Comparison of ENCODE assay signal across 9 cellular contexts in genomic region chr1:54714881-54715492, GRCh38. TPM values are rescaled to one million over a fixed set of nuclear protein-coding genes. Genes with fewer than 3 reads are reported as not detected.
DNase-seq lines count a peak whose midpoint lies in the region; ATAC-seq, FAIRE-seq and TF ChIP-seq lines count a peak whose summit lies in the region.
"Had no signal": no experiment of that assay in that cellular context is flagged by ENCODE, and none has a peak within 500 bp of the region (broad histone marks: within the 10 kb centered on the region; RNA-seq: fewer than 3 reads in every experiment).

No MANE protein-coding gene starts in this region.

- TF ChIP-seq EP300 in sigmoid colon (IDR thresholded peaks at IDR 0.05): no peak

- H3K4me1 Mint-ChIP-seq in WTC11: peaks cover 14% of the 10 kb centered on the region

- peaks cover 0 to 28% (median 24%) of the 10 kb centered on the region in 9 donors for H3K36me3 ChIP-seq in heart left ventricle
- peaks cover 0 to 26% (median 0%) of the 10 kb centered on the region in 4 donors for H3K36me3 ChIP-seq in sigmoid colon

- peaks cover 16% of the 10 kb centered on the region for H3K36me3 Mint-ChIP-seq in WTC11

- 84 to 93% (median 87%) methylated on average over 7 of the region's 7 CpGs for WGBS in heart left ventricle, 4 donors
- 94 to 97% methylated on average over 7 of the region's 7 CpGs for WGBS in sigmoid colon, 2 donors

- intact Hi-C loops in heart left ventricle (cut with DNase I) (loop anchor here in 3 of 10 donors (2.0 to 5.0 kb wide), 2 partner anchors 47 to 50 kb away; partner anchors contain the start of gene PARS2 (in 3 of the 3)), sigmoid colon (cut with DNase I) (loop anchor here (5.0 to 10.0 kb wide), 4 partner anchors 47 to 220 kb away; partner anchors contain the start of genes ACOT11, PARS2 and TTC22)

- CTCF ChIA-PET in WTC11 (lab: Charles Lee): interaction anchor here (1.1 to 2.7 kb wide), 2 partner anchors 77 to 86 kb away, joined by 8 to 10 read pairs; partner anchors contain the start of gene TTC22

- no peak for TF ChIP-seq CTCF in WTC11 (IDR thresholded peaks at IDR 0.05)
- no peak for TF ChIP-seq CTCF in heart left ventricle (IDR thresholded peaks at IDR 0.05)
- TF ChIP-seq CTCF in sigmoid colon (IDR thresholded peaks at IDR 0.05): no peak

- H3K9me3 ChIP-seq in heart left ventricle (no peaks in the 10 kb centered on the region), sigmoid colon (no peaks in the 10 kb centered on the region)

- H3K27ac ChIP-seq in heart left ventricle (peak overlapping the region in 10 of 12 donors; percentile 38 to 82 (median 74)), sigmoid colon (peak overlapping the region; percentile 75 to 86 (median 80))

- H3K4me3 ChIP-seq in GM08714 (ENCODE audit: low read length): peak overlapping the region; percentile 12; the same call in 1 of the 2 replicates
- H3K4me3 ChIP-seq in heart left ventricle: peak overlapping the region; percentile 49 to 94 (median 86)
- peak overlapping the region; percentile 73 to 84 (median 77) for H3K4me3 ChIP-seq in sigmoid colon

- DNase-seq in WTC11 (ENCODE audit: low spot score) (no peak), heart left ventricle (no peak), sigmoid colon (no peak), frontal cortex (ENCODE audit: low spot score in 2 of 2) (no peak), COR-L47 (lab: John Stamatoyannopoulos, UW) (no peak), activated gamma-delta T cell treated with Interleukin-2 at 50 U/mL for 16 hours (no peak), H4 (ENCODE audit: low spot score) (no peak)

- peak; percentile 5 for ATAC-seq in WTC11
- ATAC-seq in heart left ventricle: peak in 3 of 4 donors; percentile 3 to 20 (median 11)

- H3K4me3 Mint-ChIP-seq in WTC11: peak overlapping the region; percentile 92

- H3K27me3 ChIP-seq in heart left ventricle (no peaks in the 10 kb centered on the region), sigmoid colon (no peaks in the 10 kb centered on the region)

- H3K27me3 Mint-ChIP-seq in WTC11 (ENCODE audit: low read depth): peaks cover 22% of the 10 kb centered on the region

- POLR2A ChIA-PET in WTC11 (lab: Charles Lee): no interaction called here

- TF ChIP-seq POLR2A in heart left ventricle (IDR thresholded peaks at IDR 0.05) (no peak), sigmoid colon (IDR thresholded peaks at IDR 0.05) (no peak)

- H3K27ac Mint-ChIP-seq in WTC11: 0 out of 2 replicates have a peak overlapping the region, but pooled peaks have one; percentile 62

- H3K4me1 ChIP-seq in heart left ventricle: peaks cover 0 to 23% (median 12%) of the 10 kb centered on the region in 12 donors
- peaks cover 0 to 18% (median 15%) of the 10 kb centered on the region in 4 donors for H3K4me1 ChIP-seq in sigmoid colon

- FAIRE-seq in frontal cortex (lab: Jason Lieb, UNC): no peak
- FAIRE-seq: endometrium had no signal

- no peaks in the 10 kb centered on the region for H3K9me3 Mint-ChIP-seq in WTC11

TF ChIP-seq in WTC11, 78 proteins besides CTCF, POLR2A, EP300 and RAD21 (continues in another document):
- TF ChIP-seq SMAD4 (CRISPR knock-in tag; IDR thresholded peaks at IDR 0.05) (no peak), PRDM15 (CRISPR knock-in tag; IDR thresholded peaks at IDR 0.05) (no peak), ZNF416 (CRISPR knock-in tag; IDR thresholded peaks at IDR 0.05) (no peak), USF1 (CRISPR knock-in tag; IDR thresholded peaks at IDR 0.05) (no peak), ZNF396 (CRISPR knock-in tag; IDR thresholded peaks at IDR 0.05; ENCODE audit: borderline replicate concordance) (no peak), SMAD3 (CRISPR knock-in tag; IDR thresholded peaks at IDR 0.05; ENCODE audit: borderline replicate concordance) (no peak), ZNF512 (CRISPR knock-in tag; IDR thresholded peaks at IDR 0.05; ENCODE audit: borderline replicate concordance) (no peak), GRHL2 (CRISPR knock-in tag; IDR thresholded peaks at IDR 0.05; ENCODE audit: insufficient replicate concordance, severe bottlenecking) (no peak), ZNF232 (CRISPR knock-in tag; IDR thresholded peaks at IDR 0.05) (no peak), OVOL2 (CRISPR knock-in tag; IDR thresholded peaks at IDR 0.05; ENCODE audit: borderline replicate concordance) (no peak), ZNF138 (CRISPR knock-in tag; conservative IDR thresholded peaks at IDR 0.05) (no peak), ERG (CRISPR knock-in tag; IDR thresholded peaks at IDR 0.05) (no peak), ATF2 (CRISPR knock-in tag; IDR thresholded peaks at IDR 0.05; ENCODE audit: borderline replicate concordance, low read depth) (no peak)

RNA-seq across cellular contexts. Expression of gene TTC4, which starts 0.7 kb away (rescaled TPM):
- total RNA-seq in WTC11 (2021) (18.8 to 21.6 TPM (median 21.4 TPM) in 3 replicates), heart left ventricle (10 to 100 TPM in 8 of 9 donors, 1 to 10 TPM in 1; 9.5 to 24.0 (median 15.2) TPM), sigmoid colon (10 to 100 TPM; 12.6 to 33.4 (median 27.2) TPM), frontal cortex (20.0 TPM)
- polyA plus RNA-seq in heart left ventricle (10 to 100 TPM in 1 of 2 donors, 1 to 10 TPM in 1; 9.9 to 24.1 TPM), sigmoid colon (10 to 100 TPM in 1 of 3 donors, 1 to 10 TPM in 2; 7.6 to 15.0 (median 9.6) TPM)
- 47.8 and 52.9 TPM in 2 replicates for total RNA-seq in H4 (2014; rRNA removed; shearing (Covaris generic))

RNA-seq across cellular contexts. Expression of gene PARS2, which starts 49.3 kb away (rescaled TPM):
- total RNA-seq in WTC11 (2021) (11.5 to 12.1 TPM (median 12.1 TPM) in 3 replicates), heart left ventricle (1 to 10 TPM; 4.5 to 7.7 (median 5.3) TPM), sigmoid colon (1 to 10 TPM; 3.3 to 5.7 (median 4.9) TPM), frontal cortex (3.3 TPM)
- polyA plus RNA-seq in heart left ventricle (1 to 10 TPM; 1.7 to 4.5 TPM), sigmoid colon (1 to 10 TPM; 4.9 to 6.0 (median 5.6) TPM)
- total RNA-seq in H4 (2014; rRNA removed; shearing (Covaris generic)): 6.1 and 7.0 TPM in 2 replicates

Comparison
In these comparisons a context has a peak if more than half of its experiments do, and no peak if none do; other contexts are left out.
1. H3K4me3 ChIP-seq: peak in every context shown above with its lines; median percentile 86 in heart left ventricle; 77 in sigmoid colon; 12 in GM08714.